Comparison of ENCODE assay signal across 22 cellular contexts in the genomic region with DNA sequence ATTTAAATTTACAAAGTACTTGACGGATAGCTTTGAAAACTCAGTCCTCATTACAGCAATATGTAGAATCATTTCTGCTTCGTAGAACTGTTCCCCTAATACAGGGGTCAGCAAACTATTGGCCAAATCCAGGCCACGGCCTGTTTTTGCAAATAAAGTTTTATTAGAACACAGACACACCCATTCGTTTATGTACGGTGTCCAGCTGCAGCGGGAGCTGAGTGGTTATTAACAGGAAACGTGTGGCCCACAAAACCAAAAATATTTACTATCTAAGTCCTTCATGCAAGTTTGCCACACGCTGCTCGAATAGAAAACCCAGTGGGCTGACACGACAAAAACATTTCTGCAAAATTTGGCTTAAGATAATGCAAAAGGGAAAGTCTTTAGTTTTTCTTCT.
DNase-seq lines count a peak whose midpoint lies in the region; ATAC-seq, FAIRE-seq and TF ChIP-seq lines count a peak whose summit lies in the region.
"Had no signal": no experiment of that assay in that cellular context is flagged by ENCODE, and none has a peak within 500 bp of the region (broad histone marks: within the 10 kb centered on the region; RNA-seq: fewer than 3 reads in every experiment).

No MANE protein-coding gene starts in this region.

- no peak for TF ChIP-seq POLR2A in GM12892 (IDR thresholded peaks at IDR 0.05; ENCODE audit: low read depth, low read length)

- H3K9me3 ChIP-seq in DOHH2 (ENCODE audit: control insufficient read depth, insufficient read depth, low read length) (peaks cover under 1% of the 10 kb centered on the region), OCI-LY1 (ENCODE audit: low read length) (no peaks in the 10 kb centered on the region)

- H3K27ac ChIP-seq in DOHH2 (ENCODE audit: low read depth, low read length) (peak overlapping the region; percentile 84), OCI-LY1 (ENCODE audit: low read depth, low read length, poor library complexity, severe bottlenecking) (peak overlapping the region; percentile 95)
- H3K27ac ChIP-seq: HL-60 had no signal

- H3K9ac ChIP-seq in OCI-LY1 (ENCODE audit: low read length), result no peak overlapping the region; the same call in 1 of the 2 replicates

- no peak overlapping the region for H2AFZ ChIP-seq in OCI-LY1 (ENCODE audit: low read length)

- TF ChIP-seq CTCF in DOHH2 (IDR thresholded peaks at IDR 0.05; ENCODE audit: low read depth, low read length, poor library complexity, severe bottlenecking) (no peak), OCI-LY1 (IDR thresholded peaks at IDR 0.05; ENCODE audit: low read length) (no peak)

- DNase-seq in GM12892 (ENCODE audit: insufficient read length) (no peak), mesenteric fat pad (ENCODE audit: low spot score) (peak; percentile 49), D341Med (ENCODE audit: low spot score) (no peak), NCI-H345 treated with DMSO at 0.1 percent for 48 hours (lab: John Stamatoyannopoulos, UW; ENCODE audit: unreplicated experiment) (no peak)
- DNase-seq: ACHN; C1 segment of cervical spinal cord; CD8-positive, alpha-beta T cell; DMS153; GOT3; HCEC 1CT; KG1; NCI-H1694; NCI-H2081; NCI-H2171 treated with DMSO at 0.1 percent for 48 hours; NCI-H446; Right ventricle myocardium superior had no signal

- no peak for ATAC-seq in GM19467 (IDR thresholded peaks at IDR 0.05; ENCODE audit: unreplicated experiment)
- ATAC-seq in GM18861 (IDR thresholded peaks at IDR 0.05; ENCODE audit: unreplicated experiment), result no peak
- ATAC-seq: CD8-positive, alpha-beta T cell had no signal

- H4K20me1 ChIP-seq in DOHH2 (ENCODE audit: control insufficient read depth, insufficient read depth, low read depth, low read length) (no peaks in the 10 kb centered on the region), OCI-LY1 (ENCODE audit: insufficient read depth, low read length) (no peaks in the 10 kb centered on the region)

- H3K36me3 ChIP-seq in DOHH2 (ENCODE audit: control insufficient read depth, low read length), result no peaks in the 10 kb centered on the region
- H3K36me3 ChIP-seq in OCI-LY1 (ENCODE audit: insufficient read depth, low read length), result no peaks in the 10 kb centered on the region; the same call in 1 of the 2 replicates

- H3F3A ChIP-seq in DOHH2 (ENCODE audit: control insufficient read depth, insufficient read depth) (peaks cover 21% of the 10 kb centered on the region), OCI-LY1 (ENCODE audit: insufficient read depth, low read length) (no peaks in the 10 kb centered on the region)

- no peaks in the 10 kb centered on the region for H3K9me2 ChIP-seq in DOHH2 (replicated peaks; ENCODE audit: control insufficient read depth, low read length)
- no peaks in the 10 kb centered on the region for H3K9me2 ChIP-seq in OCI-LY1 (ENCODE audit: low read depth, low read length)

- H3K79me2 ChIP-seq in DOHH2 (ENCODE audit: control insufficient read depth, low read length) (no peaks in the 10 kb centered on the region), OCI-LY1 (ENCODE audit: insufficient read depth, low read length) (no peaks in the 10 kb centered on the region)

- H3K4me1 ChIP-seq in DOHH2 (ENCODE audit: control insufficient read depth, low read length) (peaks cover 46% of the 10 kb centered on the region), OCI-LY1 (ENCODE audit: insufficient read depth, low read length, severe bottlenecking) (peaks cover 56% of the 10 kb centered on the region)

- H3K27me3 ChIP-seq in DOHH2 (ENCODE audit: control insufficient read depth, low read length), result no peaks in the 10 kb centered on the region
- H3K27me3 ChIP-seq in OCI-LY1 (ENCODE audit: insufficient read depth, low read length), result no peaks in the 10 kb centered on the region

- H3K4me3 ChIP-seq in DOHH2 (ENCODE audit: low read length) (peak overlapping the region; percentile 66), OCI-LY1 (ENCODE audit: low read depth, low read length, poor library complexity, severe bottlenecking) (peak overlapping the region; percentile 38)

- FAIRE-seq in GM12892 (lab: Jason Lieb, UNC), result peak; percentile 87
- FAIRE-seq: G401.6 had no signal

- H3K4me2 ChIP-seq in DOHH2 (ENCODE audit: low read length) (peak overlapping the region; percentile 81), OCI-LY1 (ENCODE audit: low read length) (peak overlapping the region; percentile 61)
